Comparison of ENCODE assay signal across 8 cellular contexts in genomic region chr10:51892965-51893658, GRCh38.
DNase-seq lines count a peak whose midpoint lies in the region; ATAC-seq and TF ChIP-seq lines count a peak whose summit lies in the region.

No MANE protein-coding gene starts in this region.

- H3K4me2 ChIP-seq in Loucy (ENCODE audit: low read depth, low read length, poor library complexity, severe bottlenecking) (no peak overlapping the region), mammary epithelial cell (ENCODE audit: insufficient read depth, low read depth, low read length) (no peak overlapping the region)

- CTCF ChIA-PET in mammary epithelial cell (lab: Charles Lee; ENCODE audit: low non-redundant PET) = no interaction called here
- CTCF ChIA-PET in T-cell (lab: Charles Lee) = no interaction called here

- no peak overlapping the region for H3K27ac Mint-ChIP-seq in stimulated activated naive B cell treated with anti-CD40 and anti-IgM and Interleukin-4, amounts not matched to agents 10 μg/mL and 1 μg/mL and 100 μg/mL, for 72 hours
- no peak overlapping the region for H3K27ac Mint-ChIP-seq in T-cell

- 100% methylated on average over 1 of the region's 1 CpG for WGBS in mammary epithelial cell (ENCODE audit: low coverage, missing lambda C conversion rate)

- no peaks in the 10 kb centered on the region for H3K27me3 Mint-ChIP-seq in stimulated activated naive B cell treated with anti-CD40 and anti-IgM and Interleukin-4, amounts not matched to agents 10 μg/mL and 1 μg/mL and 100 μg/mL, for 72 hours
- peaks cover 0 to 9% of the 10 kb centered on the region in 2 donors for H3K27me3 Mint-ChIP-seq in T-cell

- no peaks in the 10 kb centered on the region for H3F3A ChIP-seq in Loucy (ENCODE audit: low read depth)

- no peaks in the 10 kb centered on the region for H3K4me1 ChIP-seq in Loucy (ENCODE audit: insufficient read depth, low read length, poor library complexity, severe bottlenecking)
- H3K4me1 ChIP-seq in mammary epithelial cell (ENCODE audit: insufficient read depth, low read length) = peaks cover 11% of the 10 kb centered on the region

- H4K20me1 ChIP-seq in Loucy (ENCODE audit: insufficient read depth, low read length, poor library complexity, severe bottlenecking) (no peaks in the 10 kb centered on the region), mammary epithelial cell (ENCODE audit: insufficient read depth, low read length) (no peaks in the 10 kb centered on the region)

- peak; percentile 87 for ATAC-seq in GM21576 (IDR thresholded peaks at IDR 0.05; ENCODE audit: unreplicated experiment)
- ATAC-seq in stimulated activated naive B cell treated with anti-CD40 and anti-IgM and Interleukin-4, amounts not matched to agents 10 μg/mL and 1 μg/mL and 100 μg/mL, for 72 hours (replicated peaks) = peak; percentile 69 to 75
- ATAC-seq in T-cell (replicated peaks in 1 of 4) = no peak

- no peak overlapping the region for H3K4me3 Mint-ChIP-seq in stimulated activated naive B cell treated with anti-CD40 and anti-IgM and Interleukin-4, amounts not matched to agents 10 μg/mL and 1 μg/mL and 100 μg/mL, for 72 hours
- H3K4me3 Mint-ChIP-seq in T-cell = no peak overlapping the region

- dilution Hi-C loops in mammary epithelial cell (cut with HindIII; ENCODE audit: low sequenced_read_pairs) = loop anchor here (10.0 kb wide), 1 partner anchor 208 kb away; no protein-coding TSS in a partner anchor

- H3K9ac ChIP-seq in Loucy (ENCODE audit: low read depth, low read length, poor library complexity, severe bottlenecking) (no peak overlapping the region), mammary epithelial cell (ENCODE audit: insufficient read depth, low read length) (no peak overlapping the region)

- H3K9me3 Mint-ChIP-seq in stimulated activated naive B cell treated with anti-CD40 and anti-IgM and Interleukin-4, amounts not matched to agents 10 μg/mL and 1 μg/mL and 100 μg/mL, for 72 hours = no peaks in the 10 kb centered on the region
- H3K9me3 Mint-ChIP-seq in T-cell = no peaks in the 10 kb centered on the region

- no peak overlapping the region for H2AFZ ChIP-seq in Loucy (ENCODE audit: low read length)
- H2AFZ ChIP-seq in mammary epithelial cell (ENCODE audit: low read depth, low read length) = no peak overlapping the region

- no peak overlapping the region for H3K4me3 ChIP-seq in Loucy (ENCODE audit: low read length, poor library complexity, severe bottlenecking)
- no peak overlapping the region for H3K4me3 ChIP-seq in mammary epithelial cell (replicated peaks in 1 of 3; ENCODE audit: insufficient read depth in 1 of 3, low read depth in 2 of 3, low read length in 3 of 3)

- no peak overlapping the region for H3K27ac ChIP-seq in mammary epithelial cell (ENCODE audit: insufficient read depth, low read depth, low read length)

- H3K79me2 ChIP-seq in Loucy (ENCODE audit: insufficient read depth, low read length) (no peaks in the 10 kb centered on the region), mammary epithelial cell (ENCODE audit: insufficient read depth, low read length) (no peaks in the 10 kb centered on the region)

- no peaks in the 10 kb centered on the region for H3K27me3 ChIP-seq in Loucy (ENCODE audit: insufficient read depth, low read length, poor library complexity, severe bottlenecking)
- H3K27me3 ChIP-seq in mammary epithelial cell (ENCODE audit: insufficient read depth, low read length) = no peaks in the 10 kb centered on the region

- H3K36me3 ChIP-seq in Loucy (ENCODE audit: insufficient read depth, low read length) (no peaks in the 10 kb centered on the region), mammary epithelial cell (ENCODE audit: insufficient read depth, low read length) (no peaks in the 10 kb centered on the region)

- no TSS peak for BruUV-seq in mammary epithelial cell (replicated peaks; lab: Mats Ljungman, UMichigan)

- in situ Hi-C loops in mammary epithelial cell (cut with MboI; ENCODE audit: low sequenced_read_pairs in 2 of 2) = no loop called here

- peak; percentile 19 for TF ChIP-seq CTCF in GM10266 (IDR thresholded peaks at IDR 0.05; ENCODE audit: control insufficient read depth, insufficient read depth, low read depth, missing control alignments)
- TF ChIP-seq CTCF in Loucy (conservative IDR thresholded peaks at IDR 0.05; ENCODE audit: low read length) = peak; percentile 38
- TF ChIP-seq CTCF in mammary epithelial cell (conservative IDR thresholded peaks at IDR 0.05 in 1 of 2, IDR thresholded peaks at IDR 0.05 in 1 of 2; ENCODE audit: extremely low read depth in 1 of 2, insufficient read depth in 1 of 2, low read depth in 1 of 2, low read length in 2 of 2) = peak; percentile 40

- no peaks in the 10 kb centered on the region for H3K36me3 Mint-ChIP-seq in stimulated activated naive B cell treated with anti-CD40 and anti-IgM and Interleukin-4, amounts not matched to agents 10 μg/mL and 1 μg/mL and 100 μg/mL, for 72 hours
- no peaks in the 10 kb centered on the region for H3K36me3 Mint-ChIP-seq in T-cell

- no peaks in the 10 kb centered on the region for H3K9me3 ChIP-seq in Loucy (ENCODE audit: insufficient read depth, low read depth, low read length)
- H3K9me3 ChIP-seq in mammary epithelial cell (replicated peaks; ENCODE audit: insufficient read depth, low read length) = no peaks in the 10 kb centered on the region

- POLR2A ChIA-PET in T-cell (lab: Charles Lee) = no interaction called here

- intact Hi-C loops in mammary epithelial cell (cut with micrococcal nuclease) = no loop called here
- intact Hi-C loops in cardiac septum (cut with DNase I) = no loop called here

- H3K4me1 Mint-ChIP-seq in stimulated activated naive B cell treated with anti-CD40 and anti-IgM and Interleukin-4, amounts not matched to agents 10 μg/mL and 1 μg/mL and 100 μg/mL, for 72 hours = no peaks in the 10 kb centered on the region
- no peaks in the 10 kb centered on the region for H3K4me1 Mint-ChIP-seq in T-cell

- DNase-seq in GM10266 (ENCODE audit: extremely low spot score) = peak; percentile 7
- DNase-seq in mammary epithelial cell = peak; percentile 32
- no peak for DNase-seq in stimulated activated naive B cell treated with anti-CD40 and anti-IgM and Interleukin-4, amounts not matched to agents 10 μg/mL and 1 μg/mL and 100 μg/mL, for 72 hours
- no peak for DNase-seq in cardiac septum (ENCODE audit: low spot score)
- no peak for DNase-seq in T-cell
- no peak for DNase-seq in activated CD4-positive, alpha-beta T cell treated with anti-CD3 and anti-CD28 coated beads for 4 hours

- H3K9me2 ChIP-seq in Loucy (replicated peaks; ENCODE audit: low read depth, low read length) = no peaks in the 10 kb centered on the region

Comparison
In these comparisons a context has a peak if more than half of its experiments do, and no peak if none do; other contexts are left out.
1. DNase-seq: peak in GM10266 (single experiment) and mammary epithelial cell (single experiment); none in stimulated activated naive B cell treated with anti-CD40 and anti-IgM and Interleukin-4, amounts not matched to agents 10 μg/mL and 1 μg/mL and 100 μg/mL, for 72 hours (single experiment), cardiac septum (single experiment), T-cell (0 of 34) and activated CD4-positive, alpha-beta T cell treated with anti-CD3 and anti-CD28 coated beads for 4 hours (0 of 2).
2. ATAC-seq: peak in GM21576 (single experiment) and stimulated activated naive B cell treated with anti-CD40 and anti-IgM and Interleukin-4, amounts not matched to agents 10 μg/mL and 1 μg/mL and 100 μg/mL, for 72 hours (2 of 2); none in T-cell (0 of 4).
3. Peak in every context shown above with its lines, with median percentiles within 50 percentile points of each other: CTCF ChIP-seq.